In genomic region chr12:124217508-124217981, GRCh38 we compare ENCODE assay signal across 10 cellular contexts.
DNase-seq lines count a peak whose midpoint lies in the region; ATAC-seq and TF ChIP-seq lines count a peak whose summit lies in the region.
"Had no signal": no experiment of that assay in that cellular context is flagged by ENCODE, and none has a peak within 500 bp of the region (broad histone marks: within the 10 kb centered on the region; RNA-seq: fewer than 3 reads in every experiment).

No MANE protein-coding gene starts in this region.

- TF ChIP-seq CTCF in chondrocyte (IDR thresholded peaks at IDR 0.05) (no peak), nephron progenitor cell (IDR thresholded peaks at IDR 0.05) (no peak), progenitor cell of endocrine pancreas (IDR thresholded peaks at IDR 0.05; ENCODE audit: unreplicated experiment) (no peak)

- H3K27me3 Mint-ChIP-seq in chondrocyte (ENCODE audit: low read depth) (no peaks in the 10 kb centered on the region), nephron progenitor cell (ENCODE audit: low read depth, poor library complexity) (peaks cover 10% of the 10 kb centered on the region), progenitor cell of endocrine pancreas (peaks cover 11% of the 10 kb centered on the region)

- ATAC-seq in GM19463 (IDR thresholded peaks at IDR 0.05; ENCODE audit: unreplicated experiment) (no peak), HG03521 (IDR thresholded peaks at IDR 0.05; ENCODE audit: unreplicated experiment) (no peak)
- ATAC-seq: stimulated activated effector memory CD8-positive, alpha-beta T cell treated with anti-CD3 and anti-CD28 coated beads, Interleukin-12 subunit alpha, Interleukin-12 subunit beta, amount 100 ng/mL, for 72 hours had no signal

- H3K27ac Mint-ChIP-seq in chondrocyte (ENCODE audit: unreplicated experiment) = no peak overlapping the region
- no peak overlapping the region for H3K27ac Mint-ChIP-seq in nephron progenitor cell
- H3K27ac Mint-ChIP-seq in progenitor cell of endocrine pancreas = no peak overlapping the region
- H3K27ac Mint-ChIP-seq: stimulated activated effector memory CD8-positive, alpha-beta T cell treated with anti-CD3 and anti-CD28 coated beads, Interleukin-12 subunit alpha, Interleukin-12 subunit beta, amount 100 ng/mL, for 72 hours had no signal

- H3K4me1 Mint-ChIP-seq in chondrocyte (ENCODE audit: low read depth) = peaks cover 11% of the 10 kb centered on the region
- H3K4me1 Mint-ChIP-seq in nephron progenitor cell = peaks cover 26% of the 10 kb centered on the region
- peaks cover 13% of the 10 kb centered on the region for H3K4me1 Mint-ChIP-seq in progenitor cell of endocrine pancreas (ENCODE audit: low read depth)

- H3K36me3 Mint-ChIP-seq in chondrocyte (ENCODE audit: low read depth) = peaks cover 11% of the 10 kb centered on the region
- peaks cover 20% of the 10 kb centered on the region for H3K36me3 Mint-ChIP-seq in nephron progenitor cell (ENCODE audit: low read depth)
- H3K36me3 Mint-ChIP-seq in progenitor cell of endocrine pancreas (ENCODE audit: insufficient read depth) = peaks cover 6% of the 10 kb centered on the region
- H3K36me3 Mint-ChIP-seq: stimulated activated effector memory CD8-positive, alpha-beta T cell treated with anti-CD3 and anti-CD28 coated beads, Interleukin-12 subunit alpha, Interleukin-12 subunit beta, amount 100 ng/mL, for 72 hours had no signal

- H3K9me3 Mint-ChIP-seq in chondrocyte (ENCODE audit: low read depth) (peaks cover 23% of the 10 kb centered on the region), nephron progenitor cell (peaks cover 56% of the 10 kb centered on the region), progenitor cell of endocrine pancreas (ENCODE audit: low read depth) (peaks cover 15% of the 10 kb centered on the region)

- H3K4me3 Mint-ChIP-seq in chondrocyte (ENCODE audit: unreplicated experiment) (peak overlapping the region; percentile 51), nephron progenitor cell (no peak overlapping the region), progenitor cell of endocrine pancreas (ENCODE audit: low read depth) (no peak overlapping the region)
- H3K4me3 Mint-ChIP-seq: stimulated activated effector memory CD8-positive, alpha-beta T cell treated with anti-CD3 and anti-CD28 coated beads, Interleukin-12 subunit alpha, Interleukin-12 subunit beta, amount 100 ng/mL, for 72 hours had no signal

- DNase-seq in CD1c-positive myeloid dendritic cell (ENCODE audit: extremely low spot score) = peak; percentile 59
- DNase-seq in NCI-H146 (lab: John Stamatoyannopoulos, UW) = peak; percentile 53
- DNase-seq in chondrocyte (ENCODE audit: low spot score) = no peak
- peak; percentile 45 for DNase-seq in nephron progenitor cell
- DNase-seq in progenitor cell of endocrine pancreas (ENCODE audit: low spot score, unreplicated experiment) = no peak
- no peak for DNase-seq in NCI-H128 (lab: John Stamatoyannopoulos, UW; ENCODE audit: unreplicated experiment)
- DNase-seq: sigmoid colon had no signal

Comparison
In these comparisons a context has a peak if more than half of its experiments do, and no peak if none do; other contexts are left out.
1. DNase-seq: peak in CD1c-positive myeloid dendritic cell (single experiment), NCI-H146 (single experiment) and nephron progenitor cell (single experiment); none in chondrocyte (single experiment), progenitor cell of endocrine pancreas (single experiment) and NCI-H128 (single experiment).